8 cellular contexts compared by ENCODE assay signal in genomic region chr17:61635913-61636432, GRCh38. TPM values are rescaled to one million over a fixed set of nuclear protein-coding genes. Genes with fewer than 3 reads are reported as not detected.
DNase-seq lines count a peak whose midpoint lies in the region; ATAC-seq and TF ChIP-seq lines count a peak whose summit lies in the region.

No MANE protein-coding gene starts in this region.

- no peaks in the 10 kb centered on the region for H3K4me1 ChIP-seq in MM.1S (ENCODE audit: low read length)
- H3K4me1 ChIP-seq in SJCRH30 = no peaks in the 10 kb centered on the region
- H3K4me1 ChIP-seq in aorta (ENCODE audit: control insufficient read depth in 1 of 2, insufficient read depth in 2 of 2, low read length in 2 of 2) = no peaks in the 10 kb centered on the region

- 8 to 9% methylated on average over 3 of the region's 3 CpGs for WGBS in aorta, 2 donors

- TF ChIP-seq CTCF in MM.1S (IDR thresholded peaks at IDR 0.05; ENCODE audit: low read length) (peak; percentile 86), astrocyte of the cerebellum (IDR thresholded peaks at IDR 0.05; ENCODE audit: low read depth, low read length, missing control alignments) (peak; percentile 81)

- DNase-seq in GF-D8 (lab: John Stamatoyannopoulos, UW) = peak; percentile 3
- DNase-seq in MM.1S = peak; percentile 62
- peak; percentile 54 to 85 for DNase-seq in SJCRH30
- peak; percentile 33 for DNase-seq in astrocyte of the cerebellum (ENCODE audit: low read depth)
- DNase-seq in left lobe of liver (ENCODE audit: low spot score) = peak; percentile 50
- peak; percentile 55 for DNase-seq in stimulated activated naive CD8-positive, alpha-beta T cell treated with anti-CD3 and anti-CD28 coated beads, Interleukin-15, Interleukin-2, amounts not matched to agents 100 U/mL and 50 U/mL, for 24 hours
- no peak for DNase-seq in aorta

- ATAC-seq in left lobe of liver (peak; percentile 85), aorta (ENCODE audit: low FRiP score) (no peak), HG03175 (IDR thresholded peaks at IDR 0.05; ENCODE audit: unreplicated experiment) (no peak)
- ATAC-seq in stimulated activated naive CD8-positive, alpha-beta T cell treated with anti-CD3 and anti-CD28 coated beads, Interleukin-15, Interleukin-2, amounts not matched to agents 100 U/mL and 50 U/mL, for 24 hours = no peak

- H3K36me3 ChIP-seq in MM.1S (replicated peaks; ENCODE audit: insufficient read depth, low read length) = no peaks in the 10 kb centered on the region
- no peaks in the 10 kb centered on the region for H3K36me3 ChIP-seq in SJCRH30
- H3K36me3 ChIP-seq in aorta (ENCODE audit: control insufficient read depth in 1 of 2, insufficient read depth in 2 of 2, low read length in 1 of 2) = no peaks in the 10 kb centered on the region

- in situ Hi-C loops in astrocyte of the cerebellum (cut with HindIII; ENCODE audit: low sequenced_read_pairs) = no loop called here

- H3K9me2 ChIP-seq in MM.1S (replicated peaks; ENCODE audit: insufficient read depth, low read length) = no peaks in the 10 kb centered on the region

- no peaks in the 10 kb centered on the region for H3K27me3 ChIP-seq in MM.1S (replicated peaks; ENCODE audit: insufficient read depth, low read length)
- no peaks in the 10 kb centered on the region for H3K27me3 ChIP-seq in SJCRH30
- no peaks in the 10 kb centered on the region for H3K27me3 ChIP-seq in aorta (ENCODE audit: control insufficient read depth in 1 of 2, insufficient read depth in 2 of 2, low read length in 1 of 2)

- no peaks in the 10 kb centered on the region for H3F3A ChIP-seq in MM.1S (ENCODE audit: insufficient read depth, low read length)

- intact Hi-C loops in aorta (cut with DNase I) = no loop called here

- H3K27ac ChIP-seq in MM.1S (ENCODE audit: low read length) = no peak overlapping the region
- no peak overlapping the region for H3K27ac ChIP-seq in SJCRH30
- no peak overlapping the region for H3K27ac ChIP-seq in aorta (ENCODE audit: low read depth in 1 of 2, low read length in 2 of 2)

- no peaks in the 10 kb centered on the region for H4K20me1 ChIP-seq in MM.1S (ENCODE audit: insufficient read depth, low read length)

- H2AFZ ChIP-seq in MM.1S (ENCODE audit: low read length) = no peak overlapping the region

- no peak overlapping the region for H3K4me2 ChIP-seq in MM.1S (ENCODE audit: low read depth, low read length)

- H3K9me3 ChIP-seq in MM.1S (replicated peaks; ENCODE audit: insufficient read depth, low read length) (no peaks in the 10 kb centered on the region), SJCRH30 (replicated peaks) (no peaks in the 10 kb centered on the region), aorta (ENCODE audit: control insufficient read depth, low read length) (no peaks in the 10 kb centered on the region)

- H3K9ac ChIP-seq in MM.1S (ENCODE audit: low read length) = no peak overlapping the region

- no peaks in the 10 kb centered on the region for H3K79me2 ChIP-seq in MM.1S (ENCODE audit: low read length)

- no peak overlapping the region for H3K4me3 ChIP-seq in MM.1S (ENCODE audit: low read length)
- H3K4me3 ChIP-seq in SJCRH30 = no peak overlapping the region
- no peak overlapping the region for H3K4me3 ChIP-seq in astrocyte of the cerebellum (ENCODE audit: low read depth, low read length)
- H3K4me3 ChIP-seq in aorta (ENCODE audit: low read length in 2 of 2) = no peak overlapping the region

RNA-seq across cellular contexts. Expression of gene NACA2, which starts 45.0 kb away (rescaled TPM):
- not detected in 2 replicates for total RNA-seq in SJCRH30 (2014; rRNA removed; shearing (Covaris generic))
- total RNA-seq in left lobe of liver = not detected
- total RNA-seq in aorta = not detected
- polyA plus RNA-seq in aorta = under 1 TPM in 1 of 2 donors, not detected in 1; 0.20 TPM

Comparison
In these comparisons a context has a peak if more than half of its experiments do, and no peak if none do; other contexts are left out.
1. DNase-seq: peak in GF-D8 (single experiment), MM.1S (single experiment), SJCRH30 (2 of 2), astrocyte of the cerebellum (single experiment), left lobe of liver (single experiment) and stimulated activated naive CD8-positive, alpha-beta T cell treated with anti-CD3 and anti-CD28 coated beads, Interleukin-15, Interleukin-2, amounts not matched to agents 100 U/mL and 50 U/mL, for 24 hours (single experiment); none in aorta (0 of 2).